In the genomic region with DNA sequence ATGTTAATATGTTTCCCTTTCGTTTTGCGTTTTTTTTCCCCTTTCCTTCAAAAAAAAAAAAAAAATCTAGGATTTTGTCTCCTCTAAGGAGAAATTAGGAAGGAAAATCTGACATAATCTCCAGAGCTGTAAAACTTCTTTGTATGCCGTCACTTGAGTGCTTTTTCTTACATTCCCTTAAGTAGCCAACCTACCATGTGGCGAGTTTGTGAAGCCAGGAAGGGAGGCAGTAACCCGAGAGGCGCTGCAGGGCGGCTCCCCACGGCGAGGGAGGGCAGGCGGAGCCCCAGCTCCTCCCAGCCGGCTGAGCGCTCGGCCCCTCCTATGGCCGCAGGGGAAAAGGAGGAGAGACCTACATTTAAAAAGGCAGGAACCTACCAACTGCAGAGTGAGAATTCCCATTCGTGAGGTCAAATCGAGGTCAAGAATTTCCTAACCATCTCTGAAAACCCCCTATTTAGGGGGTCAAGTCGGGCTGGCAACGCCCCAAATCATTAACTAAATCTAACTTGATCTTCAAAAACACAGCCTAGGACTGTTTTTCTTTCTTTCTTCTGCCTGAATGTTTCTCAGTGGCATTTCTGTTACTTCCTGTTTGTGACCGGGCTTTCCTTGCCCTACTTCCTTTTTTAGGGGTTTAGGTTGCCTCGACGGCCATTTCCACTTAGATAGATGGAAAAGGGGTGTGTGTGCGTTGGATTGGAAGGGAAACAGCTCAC, we compare ENCODE assay signal across 8 cellular contexts.
DNase-seq lines count a peak whose midpoint lies in the region; ATAC-seq and TF ChIP-seq lines count a peak whose summit lies in the region.

No MANE protein-coding gene starts in this region.

- no peak for TF ChIP-seq CTCF in lower lobe of right lung (IDR thresholded peaks at IDR 0.05)

- peaks cover 2% of the 10 kb centered on the region for H3K36me3 Mint-ChIP-seq in activated CD4-positive, alpha-beta memory T cell treated with anti-CD3 and anti-CD28 coated beads, Interleukin-2, amount 10 ng/mL, durations not matched to agents 7 days and 5 days (ENCODE audit: low read depth)

- peaks cover 42% of the 10 kb centered on the region for H3K4me1 Mint-ChIP-seq in activated CD4-positive, alpha-beta memory T cell treated with anti-CD3 and anti-CD28 coated beads, Interleukin-2, amount 10 ng/mL, durations not matched to agents 7 days and 5 days

- H3K4me3 Mint-ChIP-seq in activated CD4-positive, alpha-beta memory T cell treated with anti-CD3 and anti-CD28 coated beads, Interleukin-2, amount 10 ng/mL, durations not matched to agents 7 days and 5 days = peak overlapping the region; percentile 76

- H3K9me3 ChIP-seq in ectodermal cell (ENCODE audit: control insufficient read depth, low read length) (no peaks in the 10 kb centered on the region), lower lobe of right lung (no peaks in the 10 kb centered on the region)

- intact Hi-C loops in lower lobe of right lung (cut with DNase I) = loop anchor here (5.0 kb wide), 1 partner anchor 348 kb away; no protein-coding TSS in a partner anchor

- H3K27ac ChIP-seq in ectodermal cell (ENCODE audit: insufficient read depth, low read depth, low read length, poor library complexity, severe bottlenecking) (peak overlapping the region; percentile 64), lower lobe of right lung (peak overlapping the region; percentile 80)

- no peaks in the 10 kb centered on the region for H3K9me3 Mint-ChIP-seq in activated CD4-positive, alpha-beta memory T cell treated with anti-CD3 and anti-CD28 coated beads, Interleukin-2, amount 10 ng/mL, durations not matched to agents 7 days and 5 days

- CTCF ChIA-PET in activated CD4-positive, alpha-beta memory T cell treated with anti-CD3 and anti-CD28 coated beads, Interleukin-2, amount 10 ng/mL, durations not matched to agents 7 days and 5 days (lab: Charles Lee) = interaction anchor here (0.6 to 4.3 kb wide), 49 partner anchors 9 to 636 kb away, joined by 3 to 77 read pairs (median 4); partner anchors contain the start of gene TLR10

- WGBS in ectodermal cell, 2 experiments = 3 to 12% methylated on average over 17 to 22 of the region's 22 CpGs

- ATAC-seq in GM19395 (IDR thresholded peaks at IDR 0.05; ENCODE audit: unreplicated experiment) (peak; percentile 90), HG03520 (IDR thresholded peaks at IDR 0.05; ENCODE audit: unreplicated experiment) (peak; percentile 84), lower lobe of right lung (peak; percentile 97 to 99)

- H3K4me1 ChIP-seq in ectodermal cell (ENCODE audit: control insufficient read depth, insufficient read depth, low read length) = peaks cover 7% of the 10 kb centered on the region
- H3K4me1 ChIP-seq in lower lobe of right lung = peaks cover 22% of the 10 kb centered on the region

- H3K27me3 ChIP-seq in ectodermal cell (ENCODE audit: control insufficient read depth, insufficient read depth, low read length, poor library complexity, severe bottlenecking) = no peaks in the 10 kb centered on the region
- H3K27me3 ChIP-seq in lower lobe of right lung (ENCODE audit: low read depth) = no peaks in the 10 kb centered on the region

- peak overlapping the region; percentile 92 for H3K27ac Mint-ChIP-seq in activated CD4-positive, alpha-beta memory T cell treated with anti-CD3 and anti-CD28 coated beads, Interleukin-2, amount 10 ng/mL, durations not matched to agents 7 days and 5 days

- no peak overlapping the region for H3K4me3 ChIP-seq in ectodermal cell (ENCODE audit: insufficient read depth, low read depth, low read length)
- H3K4me3 ChIP-seq in lower lobe of right lung = peak overlapping the region; percentile 47

- no peaks in the 10 kb centered on the region for H3K36me3 ChIP-seq in ectodermal cell (ENCODE audit: control insufficient read depth, insufficient read depth, low read length)
- H3K36me3 ChIP-seq in lower lobe of right lung = no peaks in the 10 kb centered on the region

- DNase-seq in CD1c-positive myeloid dendritic cell (ENCODE audit: extremely low spot score) = peak; percentile 82
- peak; percentile 88 for DNase-seq in NCI-H748 (lab: John Stamatoyannopoulos, UW; ENCODE audit: unreplicated experiment)
- peak; percentile 80 for DNase-seq in activated CD4-positive, alpha-beta memory T cell treated with anti-CD3 and anti-CD28 coated beads, Interleukin-2, amount 10 ng/mL, durations not matched to agents 7 days and 5 days
- peak; percentile 92 for DNase-seq in lower lobe of right lung
- peak; percentile 55 to 69 for DNase-seq in stimulated activated CD4-positive, alpha-beta T cell treated with anti-CD3 and anti-CD28 coated beads, Interleukin-4, amount 100 ng/mL, for 48 hours (ENCODE audit: low read depth in 2 of 2)

- H3K27me3 Mint-ChIP-seq in activated CD4-positive, alpha-beta memory T cell treated with anti-CD3 and anti-CD28 coated beads, Interleukin-2, amount 10 ng/mL, durations not matched to agents 7 days and 5 days = peaks cover 20% of the 10 kb centered on the region

- POLR2A ChIA-PET in activated CD4-positive, alpha-beta memory T cell treated with anti-CD3 and anti-CD28 coated beads, Interleukin-2, amount 10 ng/mL, durations not matched to agents 7 days and 5 days (lab: Charles Lee) = interaction anchor here (0.6 to 3.3 kb wide), 16 partner anchors 9 to 427 kb away, joined by 3 to 38 read pairs (median 4); no protein-coding TSS in a partner anchor
